In genomic region chr3:191915717-191916116, GRCh38 we compare ENCODE assay signal across 19 cellular contexts.
"Had no signal": no experiment of that assay in that cellular context is flagged by ENCODE, and none has a peak within 500 bp of the region (broad histone marks: within the 10 kb centered on the region; RNA-seq: fewer than 3 reads in every experiment).

No MANE protein-coding gene starts in this region.

- H3K27ac ChIP-seq: cardiac muscle cell, coronary artery, neutrophil, pancreas, psoas muscle, sigmoid colon, tibial artery, VCaP had no signal

- DNase-seq: activated CD4-positive, alpha-beta T cell treated with anti-CD3 and anti-CD28 coated beads for 4 hours; activated CD4-positive, alpha-beta T cell treated with anti-CD3 and anti-CD28 coated beads, Interleukin-2, amount 50 U/mL, for 4 hours; activated naive CD4-positive, alpha-beta T cell; activated T-cell treated with anti-CD3 and anti-CD28 coated beads for 4 hours; activated T-cell treated with anti-CD3 and anti-CD28 coated beads, Interleukin-2, amount 50 U/mL, for 72 hours; left cardiac atrium; left ventricle myocardium superior; mucosa of descending colon; pancreas; psoas muscle; sigmoid colon; small intestine; stimulated activated CD4-positive, alpha-beta T cell treated with anti-CD3 and anti-CD28 coated beads, Interleukin-4, amount 100 ng/mL, for 24 hours; substantia nigra; tibial artery had no signal

- H3K9me3 ChIP-seq: neutrophil, pancreas, tibial artery had no signal

- H3K27me3 ChIP-seq: cardiac muscle cell, neutrophil, pancreas, sigmoid colon, tibial artery had no signal

- H3K4me3 ChIP-seq: cardiac muscle cell, coronary artery, mucosa of descending colon, pancreas, psoas muscle, sigmoid colon, tibial artery had no signal

- H3K36me3 ChIP-seq: cardiac muscle cell, neutrophil, pancreas, sigmoid colon, tibial artery had no signal

- H3K4me1 ChIP-seq: pancreas, psoas muscle, sigmoid colon, tibial artery had no signal
